8 cellular contexts compared by ENCODE assay signal in genomic region chr2:39059366-39059952, GRCh38.
DNase-seq lines count a peak whose midpoint lies in the region; ATAC-seq, FAIRE-seq and TF ChIP-seq lines count a peak whose summit lies in the region.

No MANE protein-coding gene starts in this region.

- H3K27me3 Mint-ChIP-seq in stimulated activated naive CD8-positive, alpha-beta T cell treated with anti-CD3 and anti-CD28 coated beads, Interleukin-15, amount 100 ng/mL, for 72 hours, result no peaks in the 10 kb centered on the region

- peak; percentile 10 for DNase-seq in BJ (ENCODE audit: low read depth)
- DNase-seq in H4 (ENCODE audit: low spot score), result peak; percentile 21
- peak; percentile 8 to 56 for DNase-seq in NCI-H446 (lab: John Stamatoyannopoulos, UW)
- peak in 3 of 4 experiments; percentile 13 to 48 (median 28) for DNase-seq in K562 (ENCODE audit: extremely low read depth in 1 of 4, low spot score in 3 of 4)
- no peak for DNase-seq in left lobe of liver (ENCODE audit: low spot score)
- no peak for DNase-seq in stimulated activated naive CD8-positive, alpha-beta T cell treated with anti-CD3 and anti-CD28 coated beads, Interleukin-15, amount 100 ng/mL, for 72 hours

- H3K27ac Mint-ChIP-seq in stimulated activated naive CD8-positive, alpha-beta T cell treated with anti-CD3 and anti-CD28 coated beads, Interleukin-15, amount 100 ng/mL, for 72 hours, result no peak overlapping the region

- H3K27me3 ChIP-seq in BJ (ENCODE audit: control insufficient read depth, insufficient read depth, low read length) (no peaks in the 10 kb centered on the region), K562 (ENCODE audit: control insufficient read depth in 2 of 2, insufficient read depth in 2 of 2, low read length in 2 of 2) (no peaks in the 10 kb centered on the region)

- H3K79me2 ChIP-seq in K562 (ENCODE audit: control insufficient read depth, insufficient read depth, low read length), result peaks cover 13% of the 10 kb centered on the region; the same call in 2 of the 3 replicates

- 9% methylated on average over 2 of the region's 2 CpGs for WGBS in K562 (ENCODE audit: insufficient coverage, low coverage, missing lambda C conversion rate)

- TF ChIP-seq CTCF in BJ (IDR thresholded peaks at IDR 0.05; ENCODE audit: insufficient read depth, low read depth, low read length) (peak; percentile 49), K562 (IDR thresholded peaks at IDR 0.05 in 2 of 3, conservative IDR thresholded peaks at IDR 0.05 in 1 of 3; ENCODE audit: insufficient read depth in 2 of 3, low read depth in 1 of 3, low read length in 3 of 3) (peak; percentile 50 to 87 (median 52); a peak in 4 of 6 replicates)

- no peaks in the 10 kb centered on the region for H3K9me3 ChIP-seq in K562 (replicated peaks; ENCODE audit: control insufficient read depth, insufficient read depth, low read depth, low read length)

- ATAC-seq in K562, result peak; percentile 70
- ATAC-seq in left lobe of liver, result peak; percentile 59
- no peak for ATAC-seq in stimulated activated naive CD8-positive, alpha-beta T cell treated with anti-CD3 and anti-CD28 coated beads, Interleukin-15, amount 100 ng/mL, for 72 hours
- ATAC-seq in GM19035 (IDR thresholded peaks at IDR 0.05; ENCODE audit: unreplicated experiment), result no peak
- ATAC-seq in HG02840 (IDR thresholded peaks at IDR 0.05; ENCODE audit: low FRiP score, unreplicated experiment), result no peak

- no peaks in the 10 kb centered on the region for H3K4me1 ChIP-seq in K562 (replicated peaks in 1 of 2; ENCODE audit: control insufficient read depth in 2 of 2, insufficient read depth in 2 of 2, low read length in 2 of 2)

- peak; percentile 54 for FAIRE-seq in K562 (lab: Jason Lieb, UNC)

- in situ Hi-C loops in K562 (cut with MboI), result no loop called here

- H3K9me1 ChIP-seq in K562 (ENCODE audit: control insufficient read depth, insufficient read depth, low read length), result no peaks in the 10 kb centered on the region

- H3K4me3 ChIP-seq in BJ (ENCODE audit: low read depth, low read length) (no peak overlapping the region), K562 (no peak overlapping the region)

- no peaks in the 10 kb centered on the region for H3K9me3 Mint-ChIP-seq in stimulated activated naive CD8-positive, alpha-beta T cell treated with anti-CD3 and anti-CD28 coated beads, Interleukin-15, amount 100 ng/mL, for 72 hours

- intact Hi-C loops in K562 (cut with micrococcal nuclease), result loop anchor here (1.0 kb wide), 3 partner anchors 62 to 169 kb away; partner anchors contain the start of gene SOS1

- H3K27ac ChIP-seq in K562 (ENCODE audit: extremely low read depth, low read depth, low read length), result no peak overlapping the region

- no peak for TF ChIP-seq POLR2A in K562 (conservative IDR thresholded peaks at IDR 0.05)

- no peak for TF ChIP-seq EP300 in K562 (IDR thresholded peaks at IDR 0.05; ENCODE audit: low read length)

- CTCF ChIA-PET in BJ (lab: Yijun Ruan, JAX) (interaction anchor here (1.0 to 16.6 kb wide), 11 partner anchors 11 to 176 kb away, joined by 3 to 201 read pairs (median 4); partner anchors contain the start of gene SOS1), K562 (lab: Yijun Ruan, JAX; ENCODE audit: low intra/inter-chr PET ratio) (interaction anchor here (0.7 to 3.8 kb wide), 3 partner anchors 169 to 671 kb away, joined by 3 to 93 read pairs (median 4); no protein-coding TSS in a partner anchor)

- POLR2A ChIA-PET in BJ (lab: Charles Lee) (no interaction called here), K562 (lab: Yijun Ruan, JAX) (no interaction called here)

- no TSS peak for BruUV-seq in K562 (replicated peaks; lab: Mats Ljungman, UMichigan)

- no peak overlapping the region for H3K4me2 ChIP-seq in K562 (ENCODE audit: insufficient read depth, low read length)

- no peak overlapping the region for H2AFZ ChIP-seq in K562 (ENCODE audit: low read depth, low read length)

- H3K4me1 Mint-ChIP-seq in stimulated activated naive CD8-positive, alpha-beta T cell treated with anti-CD3 and anti-CD28 coated beads, Interleukin-15, amount 100 ng/mL, for 72 hours, result peaks cover 24% of the 10 kb centered on the region

- H3K4me3 Mint-ChIP-seq in stimulated activated naive CD8-positive, alpha-beta T cell treated with anti-CD3 and anti-CD28 coated beads, Interleukin-15, amount 100 ng/mL, for 72 hours, result no peak overlapping the region

- peak; percentile 85 to 87 for TF ChIP-seq RAD21 in K562 (CRISPR knock-in tag; conservative IDR thresholded peaks at IDR 0.05 in 1 of 2, IDR thresholded peaks at IDR 0.05 in 1 of 2)

- H3K9ac ChIP-seq in K562 (ENCODE audit: insufficient read depth in 1 of 2, low read depth in 2 of 2, low read length in 2 of 2), result no peak overlapping the region

- H3K36me3 ChIP-seq in BJ (ENCODE audit: control insufficient read depth, insufficient read depth, low read length) (no peaks in the 10 kb centered on the region), K562 (ENCODE audit: control insufficient read depth, insufficient read depth, low read length) (peaks cover 24% of the 10 kb centered on the region; the same call in 2 of the 3 replicates)

- no peaks in the 10 kb centered on the region for H4K20me1 ChIP-seq in K562 (replicated peaks; ENCODE audit: control insufficient read depth, insufficient read depth, low read length)

TF ChIP-seq in K562, 482 proteins besides CTCF, POLR2A, EP300 and RAD21 (continues in another document):
- TF ChIP-seq CHD2 (IDR thresholded peaks at IDR 0.05; ENCODE audit: low read depth, low read length), result no peak
- TF ChIP-seq MNT (conservative IDR thresholded peaks at IDR 0.05), result 0 out of 4 replicates have a peak, but pooled peaks have one; percentile 17 to 26
- TF ChIP-seq ZFP1 (CRISPR knock-in tag; IDR thresholded peaks at IDR 0.05), result no peak
- TF ChIP-seq, protein P1, sequence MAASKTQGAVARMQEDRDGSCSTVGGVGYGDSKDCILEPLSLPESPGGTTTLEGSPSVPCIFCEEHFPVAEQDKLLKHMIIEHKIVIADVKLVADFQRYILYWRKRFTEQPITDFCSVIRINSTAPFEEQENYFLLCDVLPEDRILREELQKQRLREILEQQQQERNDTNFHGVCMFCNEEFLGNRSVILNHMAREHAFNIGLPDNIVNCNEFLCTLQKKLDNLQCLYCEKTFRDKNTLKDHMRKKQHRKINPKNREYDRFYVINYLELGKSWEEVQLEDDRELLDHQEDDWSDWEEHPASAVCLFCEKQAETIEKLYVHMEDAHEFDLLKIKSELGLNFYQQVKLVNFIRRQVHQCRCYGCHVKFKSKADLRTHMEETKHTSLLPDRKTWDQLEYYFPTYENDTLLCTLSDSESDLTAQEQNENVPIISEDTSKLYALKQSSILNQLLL (CRISPR knock-in tag; IDR thresholded peaks at IDR 0.05; ENCODE audit: borderline replicate concordance), result no peak
- TF ChIP-seq GABPB2 (CRISPR knock-in tag; conservative IDR thresholded peaks at IDR 0.05), result no peak
- TF ChIP-seq, protein P2, sequence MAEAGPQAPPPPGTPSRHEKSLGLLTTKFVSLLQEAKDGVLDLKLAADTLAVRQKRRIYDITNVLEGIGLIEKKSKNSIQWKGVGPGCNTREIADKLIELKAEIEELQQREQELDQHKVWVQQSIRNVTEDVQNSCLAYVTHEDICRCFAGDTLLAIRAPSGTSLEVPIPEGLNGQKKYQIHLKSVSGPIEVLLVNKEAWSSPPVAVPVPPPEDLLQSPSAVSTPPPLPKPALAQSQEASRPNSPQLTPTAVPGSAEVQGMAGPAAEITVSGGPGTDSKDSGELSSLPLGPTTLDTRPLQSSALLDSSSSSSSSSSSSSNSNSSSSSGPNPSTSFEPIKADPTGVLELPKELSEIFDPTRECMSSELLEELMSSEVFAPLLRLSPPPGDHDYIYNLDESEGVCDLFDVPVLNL (CRISPR knock-in tag; IDR thresholded peaks at IDR 0.05; ENCODE audit: low read depth), result no peak
- no peak for TF ChIP-seq BRD9 (IDR thresholded peaks at IDR 0.05; ENCODE audit: low read depth, partially characterized antibody)
- TF ChIP-seq AFF4 (CRISPR knock-in tag; IDR thresholded peaks at IDR 0.05), result no peak
- TF ChIP-seq ZNF668 (CRISPR knock-in tag; IDR thresholded peaks at IDR 0.05), result no peak

Comparison
In these comparisons a context has a peak if more than half of its experiments do, and no peak if none do; other contexts are left out.
1. DNase-seq: peak in BJ (single experiment), H4 (single experiment), NCI-H446 (2 of 2) and K562 (3 of 4); none in left lobe of liver (single experiment) and stimulated activated naive CD8-positive, alpha-beta T cell treated with anti-CD3 and anti-CD28 coated beads, Interleukin-15, amount 100 ng/mL, for 72 hours (0 of 2).
2. ATAC-seq: peak in K562 (single experiment) and left lobe of liver (single experiment); none in stimulated activated naive CD8-positive, alpha-beta T cell treated with anti-CD3 and anti-CD28 coated beads, Interleukin-15, amount 100 ng/mL, for 72 hours (single experiment), GM19035 (single experiment) and HG02840 (single experiment).